15 cellular contexts compared by ENCODE assay signal in the genomic region with DNA sequence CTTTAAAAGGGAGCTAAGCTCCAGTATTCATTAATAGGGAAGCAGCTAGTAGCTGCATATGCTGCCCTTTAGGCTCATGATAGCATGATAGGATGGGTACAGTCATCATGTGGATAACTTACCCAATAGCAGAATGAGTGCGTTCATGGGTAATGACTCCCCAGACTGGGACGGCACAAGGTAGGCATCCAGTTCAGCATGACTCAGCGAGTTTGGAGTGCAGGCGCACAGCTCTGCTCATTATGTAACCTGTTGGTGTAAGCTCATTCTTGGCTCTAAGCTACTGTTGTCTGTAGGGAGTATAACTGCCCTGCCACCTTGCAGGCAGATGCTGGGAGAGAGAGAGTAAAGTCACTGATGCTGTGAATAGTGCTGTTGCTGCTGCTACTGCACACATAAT.
DNase-seq lines count a peak whose midpoint lies in the region; ATAC-seq, FAIRE-seq and TF ChIP-seq lines count a peak whose summit lies in the region.
"Had no signal": no experiment of that assay in that cellular context is flagged by ENCODE, and none has a peak within 500 bp of the region (broad histone marks: within the 10 kb centered on the region; RNA-seq: fewer than 3 reads in every experiment).

No MANE protein-coding gene starts in this region.

- H3K27ac Mint-ChIP-seq in CD4-positive, alpha-beta T cell, result no peak overlapping the region
- H3K27ac Mint-ChIP-seq: activated T-helper 17 cell treated with anti-CD3 and anti-CD28 coated beads, Interleukin-2, amount 50 U/mL, for 72 hours; memory B cell had no signal

- ATAC-seq in CD4-positive, alpha-beta T cell (ENCODE audit: poor library complexity), result no peak
- no peak for ATAC-seq in HG02981 (IDR thresholded peaks at IDR 0.05; ENCODE audit: unreplicated experiment)
- ATAC-seq: activated T-helper 17 cell treated with anti-CD3 and anti-CD28 coated beads, Interleukin-2, amount 50 U/mL, for 72 hours had no signal

- DNase-seq in NCI-H1436 (lab: John Stamatoyannopoulos, UW) (peak; percentile 1), NCI-H1436 treated with DMSO at 0.1 percent for 48 hours (lab: John Stamatoyannopoulos, UW) (no peak), H4 (ENCODE audit: low spot score) (peak; percentile 65), SHP77 (lab: John Stamatoyannopoulos, UW) (peak; percentile 91 to 93), left kidney (ENCODE audit: low read depth, low spot score) (peak; percentile 11), GM19239 (ENCODE audit: insufficient read length, low spot score) (no peak)
- DNase-seq in CD4-positive, alpha-beta T cell, result no peak
- DNase-seq: aorta, cortex of kidney, esophagus squamous epithelium, HCEC 1CT, occipital lobe had no signal

- TF ChIP-seq CTCF in CD4-positive, alpha-beta T cell (IDR thresholded peaks at IDR 0.05), result no peak

- no peak overlapping the region for H3K4me3 Mint-ChIP-seq in CD4-positive, alpha-beta T cell
- H3K4me3 Mint-ChIP-seq: activated T-helper 17 cell treated with anti-CD3 and anti-CD28 coated beads, Interleukin-2, amount 50 U/mL, for 72 hours; memory B cell had no signal

- H3K27ac ChIP-seq in CD4-positive, alpha-beta T cell (ENCODE audit: low read depth, low read length), result no peak overlapping the region
- H3K27ac ChIP-seq: esophagus squamous epithelium had no signal

- CTCF ChIA-PET in CD4-positive, alpha-beta T cell (lab: Charles Lee), result no interaction called here

- POLR2A ChIA-PET in CD4-positive, alpha-beta T cell (lab: Charles Lee), result no interaction called here

- no peaks in the 10 kb centered on the region for H3K4me1 Mint-ChIP-seq in CD4-positive, alpha-beta T cell (ENCODE audit: low read depth)
- H3K4me1 Mint-ChIP-seq: activated T-helper 17 cell treated with anti-CD3 and anti-CD28 coated beads, Interleukin-2, amount 50 U/mL, for 72 hours; memory B cell had no signal

- peaks cover 8% of the 10 kb centered on the region for H3K9me3 Mint-ChIP-seq in CD4-positive, alpha-beta T cell

- no peaks in the 10 kb centered on the region for H3K27me3 ChIP-seq in CD4-positive, alpha-beta T cell (ENCODE audit: control insufficient read depth, insufficient read depth, low read length)
- H3K27me3 ChIP-seq: esophagus squamous epithelium had no signal

- H3K36me3 Mint-ChIP-seq in CD4-positive, alpha-beta T cell (ENCODE audit: low read depth), result no peaks in the 10 kb centered on the region
- H3K36me3 Mint-ChIP-seq: memory B cell had no signal

- no peak for FAIRE-seq in GM19239 (lab: Jason Lieb, UNC)

- no peaks in the 10 kb centered on the region for H3K9me3 ChIP-seq in CD4-positive, alpha-beta T cell (ENCODE audit: control insufficient read depth, low read length)

- intact Hi-C loops in CD4-positive, alpha-beta T cell (cut with DNase I, micrococcal nuclease), result no loop called here

- no peaks in the 10 kb centered on the region for H3K27me3 Mint-ChIP-seq in CD4-positive, alpha-beta T cell
- H3K27me3 Mint-ChIP-seq: activated T-helper 17 cell treated with anti-CD3 and anti-CD28 coated beads, Interleukin-2, amount 50 U/mL, for 72 hours had no signal

Comparison
In these comparisons a context has a peak if more than half of its experiments do, and no peak if none do; other contexts are left out.
1. DNase-seq: peak in NCI-H1436 (single experiment), H4 (single experiment), SHP77 (2 of 2) and left kidney (single experiment); none in NCI-H1436 treated with DMSO at 0.1 percent for 48 hours (single experiment), CD4-positive, alpha-beta T cell (0 of 10) and GM19239 (single experiment).